ENCODE assay signal across 7 cellular contexts in genomic region chr10:6794841-6795240, GRCh38.
DNase-seq lines count a peak whose midpoint lies in the region; ATAC-seq, FAIRE-seq and TF ChIP-seq lines count a peak whose summit lies in the region.
"Not testable (repeated sequence)": the region's sequence is repeated elsewhere in the genome, so short reads cannot be mapped to it uniquely, and the experiment has no call there.

No MANE protein-coding gene starts in this region.

- H3K36me3 Mint-ChIP-seq in WTC11: peaks cover 80% of the 10 kb centered on the region

- not testable (repeated sequence) for H4K20me1 ChIP-seq in H1 (replicated peaks in 1 of 2; ENCODE audit: control insufficient read depth in 1 of 2, insufficient read depth in 2 of 2, low read length in 2 of 2); keratinocyte (ENCODE audit: control insufficient read depth, extremely low read depth, insufficient read depth, low read length)

- FAIRE-seq in H1 (lab: Jason Lieb, UNC): peak; percentile 81
- peak; percentile 83 for FAIRE-seq in keratinocyte (lab: Jason Lieb, UNC)

- H3K4me2 ChIP-seq in H1 (ENCODE audit: insufficient read depth in 1 of 2, low read depth in 2 of 2, low read length in 2 of 2) (peak overlapping the region; percentile 29 to 58; a peak in 3 of 4 replicates), keratinocyte (ENCODE audit: control insufficient read depth, extremely low read depth, insufficient read depth, low read depth, low read length) (peak overlapping the region; percentile 98)

- ATAC-seq in WTC11: 0 out of 2 replicates have a peak, but pooled peaks have one; percentile 13
- peak; percentile 38 for ATAC-seq in left ventricle myocardium superior

- CTCF ChIA-PET in WTC11 (lab: Charles Lee); H1 (lab: Charles Lee; ENCODE audit: partially characterized antibody): not testable (repeated sequence)

- H3K4ac ChIP-seq in H1 (replicated peaks; ENCODE audit: insufficient read length, low read depth, low read length): not testable (repeated sequence)

- WGBS in H1 (ENCODE audit: extremely low coverage in 1 of 2, insufficient coverage in 1 of 2, insufficient read length in 1 of 2, insufficient replicate concordance in 2 of 2, low coverage in 1 of 2, low lambda C conversion rate in 2 of 2, missing lambda C conversion rate in 1 of 2), 2 experiments: 31% methylated on average over 4 of the region's 10 CpGs; no CpG with 5 or more reads in 1 of the 2 experiments
- 49% methylated on average over 5 of the region's 10 CpGs for WGBS in suprapubic skin

- H2BK20ac ChIP-seq in H1 (ENCODE audit: low read length): not testable (repeated sequence)

- H3K23ac ChIP-seq in H1 (ENCODE audit: insufficient read length): not testable (repeated sequence)

- H3K18ac ChIP-seq in H1 (ENCODE audit: extremely low read depth, low read length): peak overlapping the region; percentile 80; the same call in 1 of the 2 replicates

- dilution Hi-C loops in keratinocyte (cut with MboI; ENCODE audit: extremely low pct_ligation_motif_present, low sequenced_read_pairs): not testable (repeated sequence)

- TF ChIP-seq EP300 in H1 (IDR thresholded peaks at IDR 0.05; ENCODE audit: borderline replicate concordance in 1 of 2, low read depth in 2 of 2, low read length in 2 of 2); suprapubic skin (IDR thresholded peaks at IDR 0.05): not testable (repeated sequence)

- peak overlapping the region; percentile 58 for H3K4me3 ChIP-seq in HUES6 (ENCODE audit: low read depth, low read length)
- peak overlapping the region in 1 of 4 experiments; percentile 14; a peak in 1 of 8 replicates for H3K4me3 ChIP-seq in H1 (ENCODE audit: extremely low read depth in 1 of 4, insufficient read depth in 2 of 4, low read depth in 3 of 4, low read length in 4 of 4)
- H3K4me3 ChIP-seq in keratinocyte (ENCODE audit: control insufficient read depth in 2 of 3, extremely low read depth in 1 of 3, insufficient read depth in 2 of 3, low read depth in 1 of 3, low read length in 3 of 3): peak overlapping the region; percentile 14 to 55 (median 53)
- peak overlapping the region; percentile 22 for H3K4me3 ChIP-seq in suprapubic skin

- not testable (repeated sequence) for H2BK15ac ChIP-seq in H1 (ENCODE audit: low read length)

- not testable (repeated sequence) for H3K9me3 ChIP-seq in ES-I3 (ENCODE audit: control insufficient read depth, insufficient read depth, low read length); HUES6 (ENCODE audit: control insufficient read depth, insufficient read depth, low read depth, low read length); H1 (ENCODE audit: insufficient read depth in 2 of 2, low read depth in 1 of 2, low read length in 1 of 2); keratinocyte (ENCODE audit: control insufficient read depth, low read depth, low read length); suprapubic skin

- TF ChIP-seq CTCF in WTC11 (IDR thresholded peaks at IDR 0.05); H1 (IDR thresholded peaks at IDR 0.05; ENCODE audit: control extremely low read depth in 1 of 3, insufficient read depth in 1 of 3, low read depth in 1 of 3, low read length in 3 of 3); keratinocyte (optimal IDR thresholded peaks at IDR 0.05 in 1 of 3, IDR thresholded peaks at IDR 0.05 in 1 of 3, conservative IDR thresholded peaks at IDR 0.05 in 1 of 3; ENCODE audit: extremely low read depth in 1 of 3, insufficient read depth in 2 of 3, low read length in 3 of 3); suprapubic skin (IDR thresholded peaks at IDR 0.05): not testable (repeated sequence)

- DNase-seq in WTC11 (ENCODE audit: low spot score); H1 (ENCODE audit: low read depth in 1 of 2, low spot score in 2 of 2); left ventricle myocardium superior; keratinocyte (ENCODE audit: low read depth, low spot score); suprapubic skin (ENCODE audit: low spot score in 2 of 2): not testable (repeated sequence)

- not testable (repeated sequence) for H3K27me3 ChIP-seq in HUES6 (ENCODE audit: control insufficient read depth, insufficient read depth, low read length); H1 (replicated peaks in 1 of 4; ENCODE audit: control insufficient read depth in 3 of 4, extremely low read depth in 1 of 4, insufficient read depth in 3 of 4, low read length in 3 of 4); keratinocyte (ENCODE audit: control insufficient read depth, extremely low read depth, insufficient read depth, low read length); suprapubic skin

- not testable (repeated sequence) for H3K27me3 Mint-ChIP-seq in WTC11 (ENCODE audit: low read depth)

- peak overlapping the region; percentile 92 for H2BK5ac ChIP-seq in H1 (ENCODE audit: low read depth, low read length)

- not testable (repeated sequence) for H3K79me1 ChIP-seq in H1 (ENCODE audit: low read depth, low read length)

- not testable (repeated sequence) for H2AK5ac ChIP-seq in H1 (ENCODE audit: low read depth, low read length)

- peak overlapping the region; percentile 31 for H4K5ac ChIP-seq in H1 (ENCODE audit: insufficient read length, low read depth, low read length)

- not testable (repeated sequence) for H2BK120ac ChIP-seq in H1 (replicated peaks; ENCODE audit: low read depth, low read length)

- H3K79me2 ChIP-seq in H1 (ENCODE audit: control insufficient read depth in 1 of 2, insufficient read depth in 2 of 2, low read length in 2 of 2); keratinocyte (ENCODE audit: control insufficient read depth, insufficient read depth, low read length): not testable (repeated sequence)

- H3K27ac ChIP-seq in HUES6 (ENCODE audit: low read depth, low read length) (peak overlapping the region; percentile 94), H1 (ENCODE audit: low read depth, low read length) (peak overlapping the region; percentile 51), keratinocyte (ENCODE audit: control insufficient read depth, insufficient read depth, low read length) (peak overlapping the region; percentile 64)
- H3K27ac ChIP-seq in suprapubic skin: not testable (repeated sequence)

- POLR2A ChIA-PET in WTC11 (lab: Charles Lee): interaction anchor here (1.0 kb wide), 1 partner anchor 73 kb away, joined by 3 read pairs; no protein-coding TSS in a partner anchor
- POLR2A ChIA-PET in H1 (lab: Charles Lee; ENCODE audit: partially characterized antibody): interaction anchor here (0.7 to 1.5 kb wide), 2 partner anchors 9 to 57 kb away, joined by 3 to 4 read pairs; no protein-coding TSS in a partner anchor

- peak overlapping the region; percentile 30 for H3K9ac ChIP-seq in ES-I3 (ENCODE audit: low read depth, low read length)
- peak overlapping the region; percentile 86 for H3K9ac ChIP-seq in HUES6 (ENCODE audit: low read length)
- H3K9ac ChIP-seq in H1 (replicated peaks in 1 of 4; ENCODE audit: extremely low read depth in 1 of 4, low read depth in 3 of 4, low read length in 3 of 4): peak overlapping the region in 2 of 4 experiments; percentile 6 to 42; a peak in 1 of 7 replicates
- H3K9ac ChIP-seq in keratinocyte (ENCODE audit: control insufficient read depth, extremely low read depth, insufficient read depth, low read length): peak overlapping the region; percentile 56

- H3K4me3 Mint-ChIP-seq in WTC11: peak overlapping the region; percentile 68

- peaks cover 74% of the 10 kb centered on the region for H3K4me1 Mint-ChIP-seq in WTC11

- H4K8ac ChIP-seq in H1 (ENCODE audit: extremely low read depth, insufficient read depth, low read length): not testable (repeated sequence)

- H3K9me3 Mint-ChIP-seq in WTC11: not testable (repeated sequence)

- not testable (repeated sequence) for H3K23me2 ChIP-seq in H1 (ENCODE audit: low read depth, low read length)

- H3K4me1 ChIP-seq in ES-I3 (ENCODE audit: insufficient read depth, low read length): peaks cover 26% of the 10 kb centered on the region
- H3K4me1 ChIP-seq in HUES6 (ENCODE audit: control insufficient read depth, insufficient read depth, low read length): peaks cover 37% of the 10 kb centered on the region
- H3K4me1 ChIP-seq in H1 (replicated peaks in 1 of 4; ENCODE audit: control insufficient read depth in 3 of 4, insufficient read depth in 4 of 4, low read length in 3 of 4): peaks cover 9 to 23% (median 18%) of the 10 kb centered on the region in 4 experiments
- not testable (repeated sequence) for H3K4me1 ChIP-seq in keratinocyte (ENCODE audit: control insufficient read depth, extremely low read depth, insufficient read depth, low read length); suprapubic skin

- peak overlapping the region; percentile 77; the same call in 1 of the 2 replicates for H2BK12ac ChIP-seq in H1 (ENCODE audit: low read depth, low read length)

- not testable (repeated sequence) for H3K9me1 ChIP-seq in keratinocyte (ENCODE audit: control insufficient read depth, extremely low read depth, insufficient read depth, low read length)

- peak overlapping the region; percentile 98 for H3K27ac Mint-ChIP-seq in WTC11

- peak overlapping the region; percentile 83; the same call in 1 of the 2 replicates for H2AFZ ChIP-seq in H1 (ENCODE audit: low read length)
- H2AFZ ChIP-seq in keratinocyte (ENCODE audit: control insufficient read depth, low read length): peak overlapping the region; percentile 94

- intact Hi-C loops in left ventricle myocardium superior (cut with micrococcal nuclease): not testable (repeated sequence)

- H3K56ac ChIP-seq in H1 (replicated peaks; ENCODE audit: insufficient read length, low read depth, low read length): not testable (repeated sequence)

- H4K91ac ChIP-seq in H1 (replicated peaks; ENCODE audit: insufficient read length, low read length): peak overlapping the region; percentile 98

- peaks cover 29% of the 10 kb centered on the region; the same call in 1 of the 2 replicates for H3K36me3 ChIP-seq in ES-I3 (ENCODE audit: insufficient read depth, low read length)
- H3K36me3 ChIP-seq in HUES6 (ENCODE audit: control insufficient read depth, insufficient read depth, low read length): peaks cover 32% of the 10 kb centered on the region
- not testable (repeated sequence) for H3K36me3 ChIP-seq in H1 (ENCODE audit: control insufficient read depth in 2 of 4, insufficient read depth in 4 of 4, low read length in 3 of 4); keratinocyte (ENCODE audit: control insufficient read depth in 2 of 2, extremely low read depth in 1 of 2, insufficient read depth in 2 of 2, low read length in 2 of 2); suprapubic skin

- TF ChIP-seq RAD21 in H1 (IDR thresholded peaks at IDR 0.05 in 1 of 2, conservative IDR thresholded peaks at IDR 0.05 in 1 of 2; ENCODE audit: low read depth in 2 of 2, low read length in 2 of 2): not testable (repeated sequence)

- peak; percentile 37 to 55; a peak in 2 of 3 replicates for TF ChIP-seq POLR2A in H1 (IDR thresholded peaks at IDR 0.05; ENCODE audit: control extremely low read depth in 1 of 2, low read depth in 2 of 2, low read length in 2 of 2)
- not testable (repeated sequence) for TF ChIP-seq POLR2A in suprapubic skin (IDR thresholded peaks at IDR 0.05)

- H3K14ac ChIP-seq in H1 (ENCODE audit: insufficient read length): not testable (repeated sequence)
